30 cellular contexts compared by ENCODE assay signal in genomic region chr15:58081891-58082290, GRCh38. TPM values are rescaled to one million over a fixed set of nuclear protein-coding genes. Genes with fewer than 3 reads are reported as not detected.
"Had no signal": no experiment of that assay in that cellular context is flagged by ENCODE, and none has a peak within 500 bp of the region (broad histone marks: within the 10 kb centered on the region; RNA-seq: fewer than 3 reads in every experiment).

No MANE protein-coding gene starts in this region.

- H3K9me3 Mint-ChIP-seq: activated CD4-positive, alpha-beta memory T cell treated with anti-CD3 and anti-CD28 coated beads, Interleukin-2, amount 10 ng/mL, durations not matched to agents 7 days and 5 days; activated CD4-positive, alpha-beta T cell treated with anti-CD3 and anti-CD28 coated beads, Interleukin-2, amount 10 ng/mL, durations not matched to agents 7 days and 5 days; activated T-helper 17 cell treated with anti-CD3 and anti-CD28 coated beads, Interleukin-2, amount 50 U/mL, for 72 hours; effector memory CD8-positive, alpha-beta T cell had no signal

- H3K27ac Mint-ChIP-seq: activated CD4-positive, alpha-beta memory T cell treated with anti-CD3 and anti-CD28 coated beads, Interleukin-2, amount 10 ng/mL, durations not matched to agents 7 days and 5 days; activated CD4-positive, alpha-beta T cell treated with anti-CD3 and anti-CD28 coated beads, Interleukin-2, amount 10 ng/mL, durations not matched to agents 7 days and 5 days; activated naive CD8-positive, alpha-beta T cell; activated T-helper 17 cell treated with anti-CD3 and anti-CD28 coated beads, Interleukin-2, amount 50 U/mL, for 72 hours; effector memory CD8-positive, alpha-beta T cell had no signal

- DNase-seq: activated CD4-positive, alpha-beta memory T cell treated with anti-CD3 and anti-CD28 coated beads, Interleukin-2, amount 10 ng/mL, durations not matched to agents 7 days and 5 days; activated CD4-positive, alpha-beta T cell treated with anti-CD3 and anti-CD28 coated beads for 1 hour; activated CD4-positive, alpha-beta T cell treated with anti-CD3 and anti-CD28 coated beads for 4 hours; activated CD4-positive, alpha-beta T cell treated with anti-CD3 and anti-CD28 coated beads, Interleukin-2, amount 10 ng/mL, durations not matched to agents 7 days and 5 days; activated CD4-positive, alpha-beta T cell treated with anti-CD3 and anti-CD28 coated beads, Interleukin-2, amount 50 U/mL, for 4 hours; activated CD8-positive, alpha-beta memory T cell treated with anti-CD3 and anti-CD28 coated beads, Interleukin-2, amount 50 U/mL, for 48 hours; activated effector memory CD4-positive, alpha-beta T cell treated with Interleukin-2 at 50 U/mL for 16 hours; activated gamma-delta T cell treated with Interleukin-2 at 50 U/mL for 16 hours; activated naive CD4-positive, alpha-beta T cell treated with anti-CD3 and anti-CD28 coated beads, Interleukin-2, amount 50 U/mL, for 16 hours; activated naive CD4-positive, alpha-beta T cell treated with Interleukin-2 at 50 U/mL for 16 hours; activated T-cell treated with anti-CD3 and anti-CD28 coated beads for 4 hours; activated T-cell treated with anti-CD3 and anti-CD28 coated beads, Interleukin-2, amount 50 U/mL, for 4 hours; adrenal gland; amygdala; aorta; body of pancreas; caudate nucleus; cortex of kidney; dermis blood vessel endothelial cell; effector CD4-positive, alpha-beta T cell; effector memory CD8-positive, alpha-beta T cell; esophagus squamous epithelium; glutamatergic neuron; T-helper 2 cell had no signal

- H3K4me1 Mint-ChIP-seq: activated CD4-positive, alpha-beta memory T cell treated with anti-CD3 and anti-CD28 coated beads, Interleukin-2, amount 10 ng/mL, durations not matched to agents 7 days and 5 days; activated CD4-positive, alpha-beta T cell treated with anti-CD3 and anti-CD28 coated beads, Interleukin-2, amount 10 ng/mL, durations not matched to agents 7 days and 5 days; activated T-helper 17 cell treated with anti-CD3 and anti-CD28 coated beads, Interleukin-2, amount 50 U/mL, for 72 hours had no signal

- H3K27ac ChIP-seq: adrenal gland, body of pancreas, epithelial cell of prostate, esophagus squamous epithelium had no signal

- H3K4me3 ChIP-seq: adrenal gland, body of pancreas, esophagus squamous epithelium had no signal

- H3K27me3 ChIP-seq: body of pancreas had no signal

- H3K36me3 ChIP-seq: adrenal gland, esophagus squamous epithelium had no signal

- H3K4me1 ChIP-seq: adrenal gland, body of pancreas, esophagus squamous epithelium had no signal

- ATAC-seq: activated T-cell treated with anti-CD3 and anti-CD28 coated beads, Interleukin-2, amount 50 U/mL, for 4 hours; activated T-helper 17 cell treated with anti-CD3 and anti-CD28 coated beads, Interleukin-2, amount 50 U/mL, for 72 hours; body of pancreas; effector memory CD8-positive, alpha-beta T cell had no signal

- H3K9me3 ChIP-seq: adrenal gland, body of pancreas, esophagus squamous epithelium had no signal

- H3K4me3 Mint-ChIP-seq: activated CD4-positive, alpha-beta memory T cell treated with anti-CD3 and anti-CD28 coated beads, Interleukin-2, amount 10 ng/mL, durations not matched to agents 7 days and 5 days; activated CD4-positive, alpha-beta T cell treated with anti-CD3 and anti-CD28 coated beads, Interleukin-2, amount 10 ng/mL, durations not matched to agents 7 days and 5 days; activated naive CD8-positive, alpha-beta T cell; activated T-cell treated with anti-CD3 and anti-CD28 coated beads, Interleukin-2, amount 50 U/mL, for 4 hours; activated T-helper 17 cell treated with anti-CD3 and anti-CD28 coated beads, Interleukin-2, amount 50 U/mL, for 72 hours; effector memory CD8-positive, alpha-beta T cell had no signal

RNA-seq across cellular contexts. Expression of gene ALDH1A2, which starts 16.4 kb away (rescaled TPM):
- total RNA-seq: activated CD4-positive, alpha-beta T cell treated with anti-CD3 and anti-CD28 coated beads, Interleukin-2, amount 10 ng/mL, durations not matched to agents 7 days and 5 days; chondrocyte; T-helper 1 cell treated with Interleukin-12 subunit alpha and Interleukin-12 subunit beta and Interleukin-4 antibody, amounts not matched to agents 30 ng/mL and 1 ng/mL, for 36 hours had no signal

RNA-seq across cellular contexts. Expression of gene AQP9, which starts 56.3 kb away (rescaled TPM):
- total RNA-seq: activated CD4-positive, alpha-beta memory T cell treated with anti-CD3 and anti-CD28 coated beads, Interleukin-2, amount 10 ng/mL, durations not matched to agents 7 days and 5 days; activated CD4-positive, alpha-beta T cell treated with anti-CD3 and anti-CD28 coated beads, Interleukin-2, amount 10 ng/mL, durations not matched to agents 7 days and 5 days; activated T-helper 17 cell treated with anti-CD3 and anti-CD28 coated beads, Interleukin-2, amount 50 U/mL, for 72 hours; chondrocyte; endothelial cell of umbilical vein; T-helper 1 cell treated with Interleukin-12 subunit alpha and Interleukin-12 subunit beta and Interleukin-4 antibody, amounts not matched to agents 30 ng/mL and 1 ng/mL, for 36 hours had no signal
- polyA plus RNA-seq: endothelial cell of umbilical vein had no signal
